8 cellular contexts compared by ENCODE assay signal in genomic region chr15:49155110-49155833, GRCh38.
DNase-seq lines count a peak whose midpoint lies in the region; ATAC-seq, FAIRE-seq and TF ChIP-seq lines count a peak whose summit lies in the region.

Gene COPS2, minus strand, starts transcription at chr15:49155599. Its CDS starts 21 bp downstream, at chr15:49155578.

- peak; percentile 89 for FAIRE-seq in islet of Langerhans (lab: Jason Lieb, UNC)

- TF ChIP-seq CTCF in AG09309 (IDR thresholded peaks at IDR 0.05; ENCODE audit: control insufficient read depth, insufficient read depth, low read depth, low read length, missing control alignments) = no peak

- peak within 1 kb of the TSS; percentile 61 for H3K4me3 ChIP-seq in AG09309 (ENCODE audit: control insufficient read depth, low read depth, low read length)

- ATAC-seq in GM19025 (IDR thresholded peaks at IDR 0.05; ENCODE audit: low read depth, unreplicated experiment) (peak; percentile 90), HG03342 (IDR thresholded peaks at IDR 0.05; ENCODE audit: unreplicated experiment) (peak; percentile 87)
- peak; percentile 97 for ATAC-seq in activated CD4-positive, CD25-positive, alpha-beta regulatory T cell treated with anti-CD3 and anti-CD28 coated beads, Interleukin-2, amount 50 U/mL, for 24 hours

- DNase-seq in AG09309 (ENCODE audit: low read depth) (peak; percentile 97), NCI-H446 (lab: John Stamatoyannopoulos, UW) (peak; percentile 95 to 97), cerebellar cortex (ENCODE audit: low spot score) (peak; percentile 99)
- DNase-seq in stimulated activated CD4-positive, alpha-beta T cell treated with anti-CD3 and anti-CD28 coated beads, Interleukin-12 subunit alpha, Interleukin-12 subunit beta, amount 100 ng/mL, for 4 hours = peak; percentile 82

Comparison
In these comparisons a context has a peak if more than half of its experiments do, and no peak if none do; other contexts are left out.
1. Peak in every context shown above with its lines: DNase-seq, ATAC-seq and H3K4me3 ChIP-seq.